1 cellular context compared by ENCODE assay signal in genomic region chr6:3231213-3232016, GRCh38.
TF ChIP-seq lines count a peak whose summit lies in the region.

No MANE protein-coding gene starts in this region.

TF ChIP-seq in HEK293, 187 proteins besides CTCF, POLR2A, EP300 and RAD21 (continued from another document):
- TF ChIP-seq ZNF169 (tag by site-specific recombination; IDR thresholded peaks at IDR 0.05) (no peak), ZNF530 (tag by site-specific recombination; IDR thresholded peaks at IDR 0.05; ENCODE audit: low read depth) (no peak), ZBTB8A (tag by site-specific recombination; IDR thresholded peaks at IDR 0.05) (peak; percentile 54), REPIN1 (tag by site-specific recombination; IDR thresholded peaks at IDR 0.05; ENCODE audit: low read depth) (peak; percentile 99), ZSCAN30 (tag by site-specific recombination; IDR thresholded peaks at IDR 0.05) (peak; percentile 42; the same call in 1 of the 2 replicates), KLF1 (tag by site-specific recombination; IDR thresholded peaks at IDR 0.05) (peak; percentile 25; the same call in 1 of the 2 replicates), ZSCAN23 (tag by site-specific recombination; IDR thresholded peaks at IDR 0.05) (peak; percentile 3; the same call in 1 of the 2 replicates), PRDM4 (tag by site-specific recombination; IDR thresholded peaks at IDR 0.05) (0 out of 2 replicates have a peak, but pooled peaks have one; percentile 1), ZNF2 (tag by site-specific recombination; IDR thresholded peaks at IDR 0.05) (peak; percentile 49), ZNF341 (tag by site-specific recombination; IDR thresholded peaks at IDR 0.05; ENCODE audit: low read depth) (peak; percentile 99), ZNF335 (tag by site-specific recombination; conservative IDR thresholded peaks at IDR 0.05) (peak; percentile 94)
TF ChIP-seq in HEK293: peak in this region for 51.
